In genomic region chr11:41039592-41039991, GRCh38 we compare ENCODE assay signal across 20 cellular contexts.
DNase-seq lines count a peak whose midpoint lies in the region; ATAC-seq, FAIRE-seq and TF ChIP-seq lines count a peak whose summit lies in the region.
"Had no signal": no experiment of that assay in that cellular context is flagged by ENCODE, and none has a peak within 500 bp of the region (broad histone marks: within the 10 kb centered on the region; RNA-seq: fewer than 3 reads in every experiment).

No MANE protein-coding gene starts in this region.

- no peaks in the 10 kb centered on the region for H3K9me3 ChIP-seq in PC-9 (ENCODE audit: insufficient read depth, low read depth)
- H3K9me3 ChIP-seq in GM12878 (replicated peaks; ENCODE audit: control insufficient read depth, insufficient read depth, low read length): no peaks in the 10 kb centered on the region
- no peaks in the 10 kb centered on the region for H3K9me3 ChIP-seq in effector memory CD4-positive, alpha-beta T cell (ENCODE audit: control insufficient read depth, low read length)
- no peaks in the 10 kb centered on the region for H3K9me3 ChIP-seq in lower lobe of right lung
- H3K9me3 ChIP-seq: BLaER1 treated with 17β-estradiol and CSF1 and Interleukin-3, amounts not matched to agents 10 nM and 100 nM had no signal

- no peak overlapping the region for H3K27ac ChIP-seq in PC-9
- no peak overlapping the region for H3K27ac ChIP-seq in GM12878 (ENCODE audit: control insufficient read depth, insufficient read depth)
- H3K27ac ChIP-seq in effector memory CD4-positive, alpha-beta T cell (ENCODE audit: insufficient read depth, low read length, poor library complexity, severe bottlenecking): no peak overlapping the region
- H3K27ac ChIP-seq in lower lobe of right lung: no peak overlapping the region
- H3K27ac ChIP-seq: BLaER1 treated with 17β-estradiol and CSF1 and Interleukin-3, amounts not matched to agents 10 nM and 100 nM; GM23248; HL-60 had no signal

- H3K27me3 ChIP-seq in PC-9 (ENCODE audit: insufficient read depth, low read depth): no peaks in the 10 kb centered on the region
- H3K27me3 ChIP-seq in GM12878 (replicated peaks in 1 of 2; ENCODE audit: control insufficient read depth in 2 of 2, insufficient read depth in 2 of 2, low read length in 1 of 2): no peaks in the 10 kb centered on the region
- no peaks in the 10 kb centered on the region for H3K27me3 ChIP-seq in effector memory CD4-positive, alpha-beta T cell (replicated peaks; ENCODE audit: control insufficient read depth, insufficient read depth, low read length, poor library complexity, severe bottlenecking)
- H3K27me3 ChIP-seq in lower lobe of right lung (ENCODE audit: low read depth): no peaks in the 10 kb centered on the region
- H3K27me3 ChIP-seq: BLaER1 treated with 17β-estradiol and CSF1 and Interleukin-3, amounts not matched to agents 10 nM and 100 nM had no signal

- SMC1A ChIA-PET in GM12878 (lab: Charles Lee; ENCODE audit: uncharacterized antibody, unreplicated experiment): interaction anchor here (1.0 kb wide), 1 partner anchor 9 kb away, joined by 4 read pairs; no protein-coding TSS in a partner anchor

- H3K4me2 ChIP-seq in PC-9: peak overlapping the region; percentile 35; the same call in 1 of the 2 replicates
- H3K4me2 ChIP-seq in GM12878 (ENCODE audit: control insufficient read depth, insufficient read depth): no peak overlapping the region
- H3K4me2 ChIP-seq: BLaER1 treated with 17β-estradiol and CSF1 and Interleukin-3, amounts not matched to agents 10 nM and 100 nM had no signal

- in situ Hi-C loops in GM12878 (cut with MboI): no loop called here

- H2AFZ ChIP-seq in PC-9 (0 out of 2 replicates have a peak overlapping the region, but pooled peaks have one; percentile 25), GM12878 (ENCODE audit: control insufficient read depth, low read depth, low read length) (no peak overlapping the region)
- H2AFZ ChIP-seq: GM23248 had no signal

- H3K4me3 ChIP-seq in PC-9 (no peak overlapping the region), GM12878 (no peak overlapping the region), lower lobe of right lung (no peak overlapping the region)
- no peak overlapping the region for H3K4me3 ChIP-seq in effector memory CD4-positive, alpha-beta T cell (ENCODE audit: insufficient read depth, low read depth, low read length, poor library complexity, severe bottlenecking)
- H3K4me3 ChIP-seq: BLaER1 treated with 17β-estradiol and CSF1 and Interleukin-3, amounts not matched to agents 10 nM and 100 nM; GM23248 had no signal

- 45% methylated on average over 8 of the region's 8 CpGs for WGBS in GM12878 (ENCODE audit: insufficient coverage, insufficient replicate concordance, low lambda C conversion rate, missing lambda C conversion rate)

- no peak for TF ChIP-seq POLR2A in GM12878 (IDR thresholded peaks at IDR 0.05; ENCODE audit: low read depth, low read length)

- TF ChIP-seq RAD21 in GM12878 (IDR thresholded peaks at IDR 0.05; ENCODE audit: insufficient read depth, low read depth, low read length): no peak

- no peak for TF ChIP-seq CTCF in PC-9 (conservative IDR thresholded peaks at IDR 0.05)
- no peak for TF ChIP-seq CTCF in GM12878 (IDR thresholded peaks at IDR 0.05 in 2 of 3, conservative IDR thresholded peaks at IDR 0.05 in 1 of 3; ENCODE audit: control insufficient read depth in 2 of 3, extremely low read depth in 1 of 3, insufficient read depth in 1 of 3, low read depth in 3 of 3, low read length in 3 of 3)
- TF ChIP-seq CTCF in lower lobe of right lung (IDR thresholded peaks at IDR 0.05): no peak

- H3K79me2 ChIP-seq in PC-9 (ENCODE audit: low read depth) (no peaks in the 10 kb centered on the region), GM12878 (ENCODE audit: control insufficient read depth, insufficient read depth, low read length) (no peaks in the 10 kb centered on the region)

- no TSS peak for BruUV-seq in PC-9 (replicated peaks; lab: Mats Ljungman, UMichigan)
- no TSS peak for BruUV-seq in GM12878 (replicated peaks; lab: Mats Ljungman, UMichigan)

- DNase-seq in HT1080 (ENCODE audit: low read depth) (peak; percentile 14), PC-9 (peak in 1 of 2 experiments; percentile 17), GM12878 (ENCODE audit: low read depth, low spot score) (no peak), EL (no peak), lower lobe of right lung (no peak)
- DNase-seq in effector memory CD4-positive, alpha-beta T cell: no peak
- DNase-seq: CD8-positive, alpha-beta T cell; COR-L47; DMS 273 treated with DMSO at 0.1 percent for 48 hours; DMS53; DND-41; GDM1; GM23248; HCEC 1CT; KBM-7 had no signal

- no peaks in the 10 kb centered on the region for H3K9me2 ChIP-seq in PC-9 (ENCODE audit: insufficient read depth)

- ATAC-seq in GM18867 (IDR thresholded peaks at IDR 0.05; ENCODE audit: unreplicated experiment) (peak; percentile 63), GM12878 (peak; percentile 75), lower lobe of right lung (no peak)
- ATAC-seq: CD8-positive, alpha-beta T cell had no signal

- RAD21 ChIA-PET in GM12878 (lab: Charles Lee; ENCODE audit: unreplicated experiment): no interaction called here

- CTCF ChIA-PET in PC-9 (lab: Charles Lee): no interaction called here
- CTCF ChIA-PET in GM12878 (lab: Yijun Ruan, JAX): no interaction called here

- no peak overlapping the region for H3K9ac ChIP-seq in GM12878 (ENCODE audit: control insufficient read depth, insufficient read depth, low read length)
- H3K9ac ChIP-seq: BLaER1 treated with 17β-estradiol and CSF1 and Interleukin-3, amounts not matched to agents 10 nM and 100 nM; GM23248 had no signal

- POLR2A ChIA-PET in PC-9 (lab: Charles Lee; ENCODE audit: unreplicated experiment): no interaction called here
- POLR2A ChIA-PET in GM12878 (lab: Charles Lee): no interaction called here

- H3K36me3 ChIP-seq in PC-9 (ENCODE audit: low read depth) (no peaks in the 10 kb centered on the region), GM12878 (ENCODE audit: control insufficient read depth in 2 of 2, insufficient read depth in 2 of 2, low read length in 1 of 2) (no peaks in the 10 kb centered on the region), lower lobe of right lung (no peaks in the 10 kb centered on the region)
- no peaks in the 10 kb centered on the region for H3K36me3 ChIP-seq in effector memory CD4-positive, alpha-beta T cell (ENCODE audit: control insufficient read depth, insufficient read depth, low read length)
- H3K36me3 ChIP-seq: BLaER1 treated with 17β-estradiol and CSF1 and Interleukin-3, amounts not matched to agents 10 nM and 100 nM had no signal

- intact Hi-C loops in PC-9 (cut with micrococcal nuclease; ENCODE audit: unreplicated experiment) (no loop called here), GM12878 (cut with micrococcal nuclease; ENCODE audit: unreplicated experiment) (no loop called here), lower lobe of right lung (cut with DNase I) (no loop called here)

- no peaks in the 10 kb centered on the region for H3K4me1 ChIP-seq in PC-9 (replicated peaks; ENCODE audit: insufficient read depth)
- no peaks in the 10 kb centered on the region for H3K4me1 ChIP-seq in GM12878 (ENCODE audit: control insufficient read depth, insufficient read depth, low read length)
- H3K4me1 ChIP-seq in effector memory CD4-positive, alpha-beta T cell (ENCODE audit: control insufficient read depth, insufficient read depth, low read length, poor library complexity, severe bottlenecking): no peaks in the 10 kb centered on the region
- H3K4me1 ChIP-seq in lower lobe of right lung: no peaks in the 10 kb centered on the region
- H3K4me1 ChIP-seq: BLaER1 treated with 17β-estradiol and CSF1 and Interleukin-3, amounts not matched to agents 10 nM and 100 nM had no signal

- H3F3A ChIP-seq in PC-9 (ENCODE audit: insufficient read depth, low read depth): no peaks in the 10 kb centered on the region

- FAIRE-seq in GM12878 (lab: Jason Lieb, UNC): no peak
- FAIRE-seq: H54, HTR-8/SVneo had no signal

- no peak for TF ChIP-seq EP300 in GM12878 (IDR thresholded peaks at IDR 0.05; ENCODE audit: borderline replicate concordance in 1 of 2, control insufficient read depth in 1 of 2, low read depth in 2 of 2, low read length in 2 of 2)

- H4K20me1 ChIP-seq in PC-9 (ENCODE audit: insufficient read depth) (no peaks in the 10 kb centered on the region), GM12878 (ENCODE audit: control insufficient read depth, insufficient read depth) (no peaks in the 10 kb centered on the region)
- H4K20me1 ChIP-seq: BLaER1 treated with 17β-estradiol and CSF1 and Interleukin-3, amounts not matched to agents 10 nM and 100 nM had no signal

TF ChIP-seq in GM12878, 131 proteins besides CTCF, POLR2A, EP300 and RAD21 (continues in another document):
- TF ChIP-seq USF1 (IDR thresholded peaks at IDR 0.05; ENCODE audit: borderline replicate concordance, extremely low read length, insufficient read depth, low read depth, low read length) (no peak), SP1 (IDR thresholded peaks at IDR 0.05; ENCODE audit: low read depth, low read length) (no peak), YY1 (IDR thresholded peaks at IDR 0.05; ENCODE audit: low read depth, low read length) (no peak), RCOR1 (conservative IDR thresholded peaks at IDR 0.05; ENCODE audit: low read depth, low read length) (no peak), E2F8 (IDR thresholded peaks at IDR 0.05; ENCODE audit: low read depth, partially characterized antibody) (no peak)

Comparison
In these comparisons a context has a peak if more than half of its experiments do, and no peak if none do; other contexts are left out.
1. ATAC-seq: peak in GM18867 (single experiment) and GM12878 (single experiment); none in lower lobe of right lung (0 of 2).